ENCODE assay signal across 30 cellular contexts in genomic region chr1:82059931-82060330, GRCh38.
A peak's percentile ranks its signal among the peaks of the same experiment; 100 is the strongest.
DNase-seq lines count a peak whose midpoint lies in the region; ATAC-seq and TF ChIP-seq lines count a peak whose summit lies in the region.
"Had no signal": no experiment of that assay in that cellular context is flagged by ENCODE, and none has a peak within 500 bp of the region (broad histone marks: within the 10 kb centered on the region; RNA-seq: fewer than 3 reads in every experiment).

No MANE protein-coding gene starts in this region.

- no peaks in the 10 kb centered on the region for H3K4me1 ChIP-seq in upper lobe of right lung
- H3K4me1 ChIP-seq: colonic mucosa, gastrocnemius medialis, sigmoid colon, thyroid gland had no signal

- intact Hi-C loops in upper lobe of right lung (cut with DNase I): no loop called here

- peaks cover 14% of the 10 kb centered on the region for H3K9me3 Mint-ChIP-seq in neural crest cell
- H3K9me3 Mint-ChIP-seq: activated CD4-positive, alpha-beta memory T cell treated with anti-CD3 and anti-CD28 coated beads for 36 hours had no signal

- in situ Hi-C loops in brain microvascular endothelial cell (cut with HindIII; ENCODE audit: low pct_ligation_motif_present, low sequenced_read_pairs): no loop called here

- no peaks in the 10 kb centered on the region for H3K27me3 ChIP-seq in brain microvascular endothelial cell (replicated peaks)
- no peaks in the 10 kb centered on the region for H3K27me3 ChIP-seq in upper lobe of right lung
- H3K27me3 ChIP-seq: colonic mucosa, gastrocnemius medialis, sigmoid colon, thyroid gland had no signal

- peak overlapping the region; percentile 8 for H3K27ac Mint-ChIP-seq in neural crest cell (ENCODE audit: unreplicated experiment)
- H3K27ac Mint-ChIP-seq: activated CD4-positive, alpha-beta memory T cell treated with anti-CD3 and anti-CD28 coated beads for 36 hours; activated T-cell treated with anti-CD3 and anti-CD28 coated beads, Interleukin-2, amount 50 U/mL, for 72 hours; T-helper 1 cell treated with Interleukin-12 subunit alpha and Interleukin-12 subunit beta and Interleukin-4 antibody, amounts not matched to agents 30 μg/mL and 1 μg/mL, for 36 hours had no signal

- no peaks in the 10 kb centered on the region for H3K27me3 Mint-ChIP-seq in neural crest cell (ENCODE audit: low read depth)
- H3K27me3 Mint-ChIP-seq: progenitor cell of endocrine pancreas had no signal

- H3K36me3 Mint-ChIP-seq in neural crest cell (ENCODE audit: low read depth): peaks cover 7% of the 10 kb centered on the region
- H3K36me3 Mint-ChIP-seq: activated CD4-positive, alpha-beta memory T cell treated with anti-CD3 and anti-CD28 coated beads for 36 hours had no signal

- no peaks in the 10 kb centered on the region for H3K36me3 ChIP-seq in brain microvascular endothelial cell (replicated peaks)
- H3K36me3 ChIP-seq in upper lobe of right lung: no peaks in the 10 kb centered on the region
- H3K36me3 ChIP-seq: colonic mucosa, gastrocnemius medialis, sigmoid colon, thyroid gland had no signal

- H3K4me3 Mint-ChIP-seq in neural crest cell: no peak overlapping the region
- H3K4me3 Mint-ChIP-seq: activated CD4-positive, alpha-beta memory T cell treated with anti-CD3 and anti-CD28 coated beads for 36 hours; activated T-cell treated with anti-CD3 and anti-CD28 coated beads, Interleukin-2, amount 50 U/mL, for 72 hours; T-helper 1 cell treated with Interleukin-12 subunit alpha and Interleukin-12 subunit beta and Interleukin-4 antibody, amounts not matched to agents 30 μg/mL and 1 μg/mL, for 36 hours had no signal

- H3K9me3 ChIP-seq in upper lobe of right lung: no peaks in the 10 kb centered on the region
- H3K9me3 ChIP-seq: colonic mucosa, gastrocnemius medialis, sigmoid colon, SK-N-SH, thyroid gland had no signal

- ATAC-seq in upper lobe of right lung: no peak
- ATAC-seq: activated T-cell treated with anti-CD3 and anti-CD28 coated beads, Interleukin-2, amount 50 U/mL, for 72 hours; gastrocnemius medialis; left lobe of liver; Right ventricle myocardium inferior had no signal

- TF ChIP-seq CTCF in brain microvascular endothelial cell (IDR thresholded peaks at IDR 0.05; ENCODE audit: low read depth, low read length, missing control alignments) (peak; percentile 20), neural crest cell (conservative IDR thresholded peaks at IDR 0.05) (no peak), upper lobe of right lung (IDR thresholded peaks at IDR 0.05) (no peak)

- H3K27ac ChIP-seq in brain microvascular endothelial cell (no peak overlapping the region), upper lobe of right lung (no peak overlapping the region)
- H3K27ac ChIP-seq: colonic mucosa, gastrocnemius medialis, KMS-11, PC-9, sigmoid colon, thyroid gland had no signal

- H3K4me1 Mint-ChIP-seq in neural crest cell: no peaks in the 10 kb centered on the region

- DNase-seq in LHCN-M2 (ENCODE audit: low read depth) (peak; percentile 1), brain microvascular endothelial cell (no peak), fibroblast of peridontal ligament (ENCODE audit: extremely low read depth) (peak; percentile 29), neural crest cell (ENCODE audit: low read depth, low spot score) (no peak), cortex of kidney (lab: John Stamatoyannopoulos, UW) (no peak), NCI-H748 (lab: John Stamatoyannopoulos, UW; ENCODE audit: unreplicated experiment) (no peak), upper lobe of right lung (no peak)
- DNase-seq in activated naive CD4-positive, alpha-beta T cell (lab: John Stamatoyannopoulos, UW): no peak
- DNase-seq: activated CD4-positive, alpha-beta memory T cell treated with anti-CD3 and anti-CD28 coated beads for 36 hours; activated CD4-positive, alpha-beta T cell treated with anti-CD3 and anti-CD28 coated beads for 1 hour; activated T-cell treated with anti-CD3 and anti-CD28 coated beads, Interleukin-2, amount 50 U/mL, for 72 hours; colonic mucosa; effector memory CD4-positive, alpha-beta T cell; gastrocnemius medialis; H7; hippocampal formation; NCI-H1436; NCI-H2081; NCI-H2227 treated with DMSO at 0.1 percent for 48 hours; NCI-H526 treated with DMSO at 0.1 percent for 48 hours; PC-9; sigmoid colon; SK-N-SH; stimulated activated CD4-positive, alpha-beta T cell treated with anti-CD3 and anti-CD28 coated beads, Interleukin-4, amount 100 ng/mL, for 24 hours; thyroid gland had no signal

- no peak overlapping the region for H3K4me3 ChIP-seq in brain microvascular endothelial cell (ENCODE audit: low read depth, low read length)
- no peak overlapping the region for H3K4me3 ChIP-seq in upper lobe of right lung
- H3K4me3 ChIP-seq: colonic mucosa, gastrocnemius medialis, PC-9, sigmoid colon, thyroid gland had no signal

Comparison
In these comparisons a context has a peak if more than half of its experiments do, and no peak if none do; other contexts are left out.
1. DNase-seq: peak in LHCN-M2 (single experiment) and fibroblast of peridontal ligament (single experiment); none in brain microvascular endothelial cell (single experiment), neural crest cell (single experiment), cortex of kidney (single experiment), NCI-H748 (single experiment), activated naive CD4-positive, alpha-beta T cell (0 of 4) and upper lobe of right lung (single experiment).